In genomic region chr12:128458301-128458974, GRCh38 we compare ENCODE assay signal across 23 cellular contexts.
"Had no signal": no experiment of that assay in that cellular context is flagged by ENCODE, and none has a peak within 500 bp of the region (broad histone marks: within the 10 kb centered on the region; RNA-seq: fewer than 3 reads in every experiment).

No MANE protein-coding gene starts in this region.

- ATAC-seq: effector memory CD8-positive, alpha-beta T cell; left lung; lower lobe of right lung; natural killer cell treated with Interleukin-12 subunit alpha and Interleukin-12 subunit beta and Interleukin-15 and Interleukin-18, amount 100 ng/mL, for 72 hours; right lobe of liver; stimulated activated memory B cell treated with anti-CD40 and anti-IgM and Interleukin-4, amounts not matched to agents 10 μg/mL and 1 μg/mL and 100 μg/mL, for 72 hours; upper lobe of right lung had no signal

- H3K4me1 ChIP-seq: esophagus squamous epithelium, left lung, lower lobe of right lung, parathyroid adenoma, prostate gland, right lobe of liver, tibial artery, upper lobe of right lung, vagina had no signal

- H2AFZ ChIP-seq: hepatocyte, parathyroid adenoma had no signal

- H3K4me1 Mint-ChIP-seq: memory B cell; stimulated activated memory B cell treated with anti-CD40 and anti-IgM and Interleukin-4, amounts not matched to agents 10 μg/mL and 1 μg/mL and 100 μg/mL, for 72 hours had no signal

- H3K36me3 ChIP-seq: esophagus squamous epithelium, left lung, lower lobe of right lung, prostate gland, right lobe of liver, tibial artery, upper lobe of right lung, vagina had no signal

- H3K9me3 ChIP-seq: left lung, lower lobe of right lung, prostate gland, right lobe of liver, tibial artery, upper lobe of right lung, vagina had no signal

- H3K9ac ChIP-seq: parathyroid adenoma had no signal

- H3K27ac Mint-ChIP-seq: dendritic cell treated with granulocyte-macrophage colony-stimulating factor and Interleukin-4, amounts not matched to agents 40 ng/mL and 50 ng/mL, for 4 days; effector memory CD8-positive, alpha-beta T cell; memory B cell; natural killer cell treated with Interleukin-12 subunit alpha and Interleukin-12 subunit beta and Interleukin-15 and Interleukin-18, amount 100 ng/mL, for 72 hours; stimulated activated memory B cell treated with anti-CD40 and anti-IgM and Interleukin-4, amounts not matched to agents 10 μg/mL and 1 μg/mL and 100 μg/mL, for 72 hours; stimulated activated naive CD8-positive, alpha-beta T cell treated with anti-CD3 and anti-CD28 coated beads, Interleukin-15, Interleukin-2, amounts not matched to agents 100 ng/mL and 50 ng/mL, for 24 hours had no signal

- H3K27me3 ChIP-seq: esophagus squamous epithelium, hepatocyte, left lung, right lobe of liver, tibial artery, upper lobe of right lung, vagina had no signal

- H3K4me3 Mint-ChIP-seq: dendritic cell treated with granulocyte-macrophage colony-stimulating factor and Interleukin-4, amounts not matched to agents 40 ng/mL and 50 ng/mL, for 4 days; effector memory CD8-positive, alpha-beta T cell; memory B cell; natural killer cell treated with Interleukin-12 subunit alpha and Interleukin-12 subunit beta and Interleukin-15 and Interleukin-18, amount 100 ng/mL, for 72 hours; stimulated activated memory B cell treated with anti-CD40 and anti-IgM and Interleukin-4, amounts not matched to agents 10 μg/mL and 1 μg/mL and 100 μg/mL, for 72 hours; stimulated activated naive CD8-positive, alpha-beta T cell treated with anti-CD3 and anti-CD28 coated beads, Interleukin-15, Interleukin-2, amounts not matched to agents 100 ng/mL and 50 ng/mL, for 24 hours had no signal

- H3K27ac ChIP-seq: esophagus squamous epithelium, hepatocyte, left lung, lower lobe of right lung, parathyroid adenoma, prostate gland, right lobe of liver, tibial artery, upper lobe of right lung, vagina had no signal

- FAIRE-seq: islet of Langerhans had no signal

- H3K4me2 ChIP-seq: hepatocyte had no signal

- H3K4me3 ChIP-seq: esophagus squamous epithelium, hepatocyte, left lung, lower lobe of right lung, prostate gland, right lobe of liver, tibial artery, upper lobe of right lung, vagina had no signal

- H3K27me3 Mint-ChIP-seq: dendritic cell treated with granulocyte-macrophage colony-stimulating factor and Interleukin-4, amounts not matched to agents 40 ng/mL and 50 ng/mL, for 4 days; stimulated activated memory B cell treated with anti-CD40 and anti-IgM and Interleukin-4, amounts not matched to agents 10 μg/mL and 1 μg/mL and 100 μg/mL, for 72 hours; stimulated activated naive CD8-positive, alpha-beta T cell treated with anti-CD3 and anti-CD28 coated beads, Interleukin-15, Interleukin-2, amounts not matched to agents 100 ng/mL and 50 ng/mL, for 24 hours had no signal

- H3K36me3 Mint-ChIP-seq: memory B cell; natural killer cell treated with Interleukin-12 subunit alpha and Interleukin-12 subunit beta and Interleukin-15 and Interleukin-18, amount 100 ng/mL, for 72 hours; stimulated activated memory B cell treated with anti-CD40 and anti-IgM and Interleukin-4, amounts not matched to agents 10 μg/mL and 1 μg/mL and 100 μg/mL, for 72 hours had no signal

- DNase-seq: cerebellar nuclear complex; effector memory CD8-positive, alpha-beta T cell; esophagus squamous epithelium; foreskin fibroblast; head of caudate nucleus; left lung; lower lobe of right lung; midbrain; right lobe of liver; stimulated activated CD4-positive, alpha-beta T cell treated with anti-CD3 and anti-CD28 coated beads, Interleukin-1b, Interleukin-23, amount 100 ng/mL, for 48 hours; stimulated activated CD4-positive, alpha-beta T cell treated with anti-CD3 and anti-CD28 coated beads, Interleukin-4, amount 100 ng/mL, for 24 hours; tibial artery; upper lobe of right lung had no signal
